Comparison of ENCODE assay signal across 7 cellular contexts in genomic region chr1:21201238-21201637, GRCh38. TPM values are rescaled to one million over a fixed set of nuclear protein-coding genes. Genes with fewer than 3 reads are reported as not detected.
DNase-seq lines count a peak whose midpoint lies in the region; ATAC-seq, FAIRE-seq and TF ChIP-seq lines count a peak whose summit lies in the region.
"Not testable (repeated sequence)": the region's sequence is repeated elsewhere in the genome, so short reads cannot be mapped to it uniquely, and the experiment has no call there.

No MANE protein-coding gene starts in this region.

- DNase-seq in EL (peak; percentile 27), HFFc6 (peak; percentile 40), M059J (ENCODE audit: low read depth) (peak; percentile 25), foreskin keratinocyte (peak; percentile 49 to 79)
- DNase-seq in RWPE2 (ENCODE audit: low spot score); astrocyte (ENCODE audit: low read depth); epithelial cell of prostate (ENCODE audit: low read depth, low spot score): not testable (repeated sequence)

- not testable (repeated sequence) for H3K4me3 ChIP-seq in RWPE2 (ENCODE audit: severe bottlenecking); astrocyte (ENCODE audit: insufficient read depth, low read depth, low read length)

- not testable (repeated sequence) for H2AFZ ChIP-seq in astrocyte (ENCODE audit: low read depth, low read length)

- H3K79me2 ChIP-seq in astrocyte (ENCODE audit: insufficient read depth, low read length) = not testable (repeated sequence)

- H3K4me1 ChIP-seq in RWPE2 (ENCODE audit: insufficient read depth, poor library complexity, severe bottlenecking); astrocyte (ENCODE audit: insufficient read depth, low read length); foreskin keratinocyte: not testable (repeated sequence)

- not testable (repeated sequence) for H3K36me3 Mint-ChIP-seq in HFFc6 (ENCODE audit: low read depth); astrocyte (ENCODE audit: low read depth, unreplicated experiment)

- H3K4me2 ChIP-seq in astrocyte (ENCODE audit: low read length) = not testable (repeated sequence)

- not testable (repeated sequence) for H3K9me3 ChIP-seq in RWPE2 (ENCODE audit: severe bottlenecking); astrocyte (ENCODE audit: insufficient read depth, low read depth, low read length)

- peak; percentile 64 for FAIRE-seq in astrocyte (lab: Jason Lieb, UNC)

- not testable (repeated sequence) for H4K20me1 ChIP-seq in astrocyte (ENCODE audit: insufficient read depth, low read length)

- H3K27ac Mint-ChIP-seq in HFFc6 = peak overlapping the region; percentile 79
- H3K27ac Mint-ChIP-seq in astrocyte (ENCODE audit: unreplicated experiment) = not testable (repeated sequence)

- not testable (repeated sequence) for H3K36me3 ChIP-seq in RWPE2 (ENCODE audit: low read depth); astrocyte (ENCODE audit: insufficient read depth, low read length)

- not testable (repeated sequence) for H3K27ac ChIP-seq in RWPE2 (ENCODE audit: poor library complexity, severe bottlenecking); astrocyte (ENCODE audit: low read depth, low read length); foreskin keratinocyte
- peak overlapping the region; percentile 45 for H3K27ac ChIP-seq in epithelial cell of prostate

- not testable (repeated sequence) for H3K9ac ChIP-seq in astrocyte (ENCODE audit: low read length)

- not testable (repeated sequence) for H3K27me3 ChIP-seq in RWPE2 (ENCODE audit: insufficient read depth, poor library complexity, severe bottlenecking); astrocyte (ENCODE audit: insufficient read depth, low read length); foreskin keratinocyte

- not testable (repeated sequence) for H3K27me3 Mint-ChIP-seq in HFFc6 (ENCODE audit: insufficient read depth)
- peaks cover 13% of the 10 kb centered on the region for H3K27me3 Mint-ChIP-seq in astrocyte (ENCODE audit: low read depth, unreplicated experiment)

- H3K4me3 Mint-ChIP-seq in HFFc6; astrocyte (ENCODE audit: unreplicated experiment): not testable (repeated sequence)

- H3K9me3 Mint-ChIP-seq in HFFc6; astrocyte (ENCODE audit: unreplicated experiment): not testable (repeated sequence)

- ATAC-seq in RWPE2 (ENCODE audit: low read depth) (peak; percentile 64; the same call in 2 of the 3 replicates), foreskin keratinocyte (peak; percentile 61)

- not testable (repeated sequence) for TF ChIP-seq CTCF in HFFc6 (IDR thresholded peaks at IDR 0.05); RWPE2 (IDR thresholded peaks at IDR 0.05; ENCODE audit: poor library complexity, severe bottlenecking); astrocyte (IDR thresholded peaks at IDR 0.05; ENCODE audit: insufficient read depth, low read depth, low read length); foreskin keratinocyte (conservative IDR thresholded peaks at IDR 0.05)

- peaks cover 23% of the 10 kb centered on the region for H3K4me1 Mint-ChIP-seq in HFFc6 (ENCODE audit: low read depth)
- not testable (repeated sequence) for H3K4me1 Mint-ChIP-seq in astrocyte (ENCODE audit: low read depth, unreplicated experiment)

RNA-seq across cellular contexts. Expression of gene EIF4G3, which starts 24.5 kb away (rescaled TPM):
- 10 to 100 TPM; 79.5 to 88.6 (median 82.0) TPM for total RNA-seq in HFFc6 (2021; fragmentation: NEBNext Ultra II Directional; extraction: Animal tissue kit (Norgen Biotek cat#: 25700))
- total RNA-seq in M059J (2014; rRNA removed; shearing (Covaris generic)) = 32.2 and 57.2 TPM in 2 replicates
- total RNA-seq in astrocyte (76.1 and 80.7 TPM in 2 replicates), foreskin keratinocyte (41.3 and 42.4 TPM in 2 replicates)
- 9.2 and 12.7 TPM in 2 replicates for polyA plus RNA-seq in foreskin keratinocyte
